ENCODE assay signal across 7 cellular contexts in genomic region chr4:10099521-10100325, GRCh38. TPM values are rescaled to one million over a fixed set of nuclear protein-coding genes. Genes with fewer than 3 reads are reported as not detected.
A peak's percentile ranks its signal among the peaks of the same experiment; 100 is the strongest.
DNase-seq lines count a peak whose midpoint lies in the region; ATAC-seq and TF ChIP-seq lines count a peak whose summit lies in the region.

No MANE protein-coding gene starts in this region.

- H3K56ac ChIP-seq in IMR-90 (ENCODE audit: extremely low read depth, insufficient read depth, low read length): no peak overlapping the region

- ATAC-seq in IMR-90 (ENCODE audit: low read depth): no peak
- ATAC-seq in activated CD8-positive, alpha-beta T cell treated with anti-CD3 and anti-CD28 coated beads, Interleukin-2, amount 10 ng/mL, durations not matched to agents 7 days and 5 days: peak; percentile 7
- no peak for ATAC-seq in stimulated activated effector memory CD8-positive, alpha-beta T cell treated with anti-CD3 and anti-CD28 coated beads, Interleukin-12 subunit alpha, Interleukin-12 subunit beta, amount 100 ng/mL, for 72 hours
- no peak for ATAC-seq in foreskin keratinocyte
- ATAC-seq in omental fat pad (ENCODE audit: low FRiP score): no peak

- H3K27ac ChIP-seq in IMR-90 (ENCODE audit: insufficient read depth, low read length) (0 out of 2 replicates have a peak overlapping the region, but pooled peaks have one; percentile 8), esophagus muscularis mucosa (replicated peaks in 1 of 4) (peak overlapping the region; percentile 93 to 98 (median 94)), foreskin keratinocyte (no peak overlapping the region), esophagus squamous epithelium (peak overlapping the region in 2 of 4 donors; percentile 86 to 89)

- peak overlapping the region; percentile 78 for H3K27ac Mint-ChIP-seq in activated CD8-positive, alpha-beta T cell treated with anti-CD3 and anti-CD28 coated beads, Interleukin-2, amount 10 ng/mL, durations not matched to agents 7 days and 5 days
- peak overlapping the region; percentile 96 for H3K27ac Mint-ChIP-seq in stimulated activated effector memory CD8-positive, alpha-beta T cell treated with anti-CD3 and anti-CD28 coated beads, Interleukin-12 subunit alpha, Interleukin-12 subunit beta, amount 100 ng/mL, for 72 hours

- no peaks in the 10 kb centered on the region for H3K27me3 Mint-ChIP-seq in activated CD8-positive, alpha-beta T cell treated with anti-CD3 and anti-CD28 coated beads, Interleukin-2, amount 10 ng/mL, durations not matched to agents 7 days and 5 days (ENCODE audit: low read depth)

- H3K4me3 ChIP-seq in IMR-90 (ENCODE audit: insufficient read depth, low read depth, low read length): no peak overlapping the region
- no peak overlapping the region for H3K4me3 ChIP-seq in esophagus muscularis mucosa
- no peak overlapping the region for H3K4me3 ChIP-seq in esophagus squamous epithelium

- no peak for TF ChIP-seq RAD21 in IMR-90 (IDR thresholded peaks at IDR 0.05; ENCODE audit: low read length)

- DNase-seq in IMR-90 (no peak), esophagus muscularis mucosa (ENCODE audit: extremely low spot score) (no peak), foreskin keratinocyte (no peak), omental fat pad (ENCODE audit: low spot score) (no peak), esophagus squamous epithelium (lab: John Stamatoyannopoulos, UW) (no peak)
- peak; percentile 46 for DNase-seq in activated CD8-positive, alpha-beta T cell treated with anti-CD3 and anti-CD28 coated beads, Interleukin-2, amount 10 ng/mL, durations not matched to agents 7 days and 5 days
- DNase-seq in stimulated activated effector memory CD8-positive, alpha-beta T cell treated with anti-CD3 and anti-CD28 coated beads, Interleukin-12 subunit alpha, Interleukin-12 subunit beta, amount 100 ng/mL, for 72 hours (ENCODE audit: low spot score in 2 of 2): no peak

- no peak overlapping the region for H3K4me2 ChIP-seq in IMR-90 (ENCODE audit: low read depth, low read length)

- no peak overlapping the region for H3K14ac ChIP-seq in IMR-90 (replicated peaks; ENCODE audit: low read depth, low read length)

- H4K5ac ChIP-seq in IMR-90 (ENCODE audit: low read depth, low read length): no peak overlapping the region

- no peak overlapping the region for H3K9ac ChIP-seq in IMR-90 (ENCODE audit: low read depth, low read length)

- no peak for TF ChIP-seq EP300 in esophagus muscularis mucosa (IDR thresholded peaks at IDR 0.05)

- TF ChIP-seq POLR2A in IMR-90 (IDR thresholded peaks at IDR 0.05; ENCODE audit: low read depth, low read length): no peak
- TF ChIP-seq POLR2A in esophagus muscularis mucosa (IDR thresholded peaks at IDR 0.05; ENCODE audit: low read depth): no peak
- no peak for TF ChIP-seq POLR2A in esophagus squamous epithelium (IDR thresholded peaks at IDR 0.05)

- TF ChIP-seq CTCF in IMR-90 (conservative IDR thresholded peaks at IDR 0.05; ENCODE audit: low read depth, low read length) (no peak), esophagus muscularis mucosa (IDR thresholded peaks at IDR 0.05) (no peak), foreskin keratinocyte (conservative IDR thresholded peaks at IDR 0.05) (no peak), omental fat pad (IDR thresholded peaks at IDR 0.05) (no peak), esophagus squamous epithelium (IDR thresholded peaks at IDR 0.05) (no peak)

- no peaks in the 10 kb centered on the region for H3K9me3 Mint-ChIP-seq in activated CD8-positive, alpha-beta T cell treated with anti-CD3 and anti-CD28 coated beads, Interleukin-2, amount 10 ng/mL, durations not matched to agents 7 days and 5 days (ENCODE audit: insufficient read depth)
- no peaks in the 10 kb centered on the region for H3K9me3 Mint-ChIP-seq in stimulated activated effector memory CD8-positive, alpha-beta T cell treated with anti-CD3 and anti-CD28 coated beads, Interleukin-12 subunit alpha, Interleukin-12 subunit beta, amount 100 ng/mL, for 72 hours

- H3K4ac ChIP-seq in IMR-90 (ENCODE audit: low read depth, low read length): no peak overlapping the region

- peaks cover 91% of the 10 kb centered on the region for H3K36me3 Mint-ChIP-seq in activated CD8-positive, alpha-beta T cell treated with anti-CD3 and anti-CD28 coated beads, Interleukin-2, amount 10 ng/mL, durations not matched to agents 7 days and 5 days (ENCODE audit: low read depth)
- peaks cover 100% of the 10 kb centered on the region for H3K36me3 Mint-ChIP-seq in stimulated activated effector memory CD8-positive, alpha-beta T cell treated with anti-CD3 and anti-CD28 coated beads, Interleukin-12 subunit alpha, Interleukin-12 subunit beta, amount 100 ng/mL, for 72 hours

- peaks cover 100% of the 10 kb centered on the region for H4K20me1 ChIP-seq in IMR-90 (ENCODE audit: insufficient read depth, low read length)

- H4K8ac ChIP-seq in IMR-90 (ENCODE audit: low read depth in 2 of 2, low read length in 2 of 2): no peak overlapping the region

- in situ Hi-C loops in IMR-90 (cut with MboI; ENCODE audit: low sequenced_read_pairs): loop anchor here (25.0 kb wide), 2 partner anchors 88 to 1662 kb away; partner anchors contain the start of genes ACOX3 and TRMT44

- H3K18ac ChIP-seq in IMR-90 (ENCODE audit: low read depth, low read length): no peak overlapping the region

- H3K9me3 ChIP-seq in IMR-90 (ENCODE audit: control insufficient read depth, insufficient read depth, low read length) (no peaks in the 10 kb centered on the region), esophagus muscularis mucosa (no peaks in the 10 kb centered on the region), esophagus squamous epithelium (no peaks in the 10 kb centered on the region)

- H3K4me3 Mint-ChIP-seq in activated CD8-positive, alpha-beta T cell treated with anti-CD3 and anti-CD28 coated beads, Interleukin-2, amount 10 ng/mL, durations not matched to agents 7 days and 5 days: peak overlapping the region; percentile 53
- H3K4me3 Mint-ChIP-seq in stimulated activated effector memory CD8-positive, alpha-beta T cell treated with anti-CD3 and anti-CD28 coated beads, Interleukin-12 subunit alpha, Interleukin-12 subunit beta, amount 100 ng/mL, for 72 hours: peak overlapping the region; percentile 83

- intact Hi-C loops in IMR-90 (cut with micrococcal nuclease): loop anchor here (5.0 kb wide), 1 partner anchor 52 kb away; no protein-coding TSS in a partner anchor
- intact Hi-C loops in esophagus muscularis mucosa (cut with DNase I): no loop called here
- intact Hi-C loops in esophagus squamous epithelium (cut with DNase I): no loop called here

- no TSS peak for BruUV-seq in IMR-90 (replicated peaks; lab: Mats Ljungman, UMichigan)

- H2BK120ac ChIP-seq in IMR-90 (ENCODE audit: low read depth, low read length): no peak overlapping the region

- H3K27me3 ChIP-seq in IMR-90 (ENCODE audit: control insufficient read depth, insufficient read depth, low read length): no peaks in the 10 kb centered on the region
- no peaks in the 10 kb centered on the region for H3K27me3 ChIP-seq in esophagus muscularis mucosa
- H3K27me3 ChIP-seq in foreskin keratinocyte: no peaks in the 10 kb centered on the region
- H3K27me3 ChIP-seq in esophagus squamous epithelium: no peaks in the 10 kb centered on the region

- H2AK5ac ChIP-seq in IMR-90 (ENCODE audit: low read depth, low read length): peak overlapping the region; percentile 15; the same call in 1 of the 2 replicates

- no peak overlapping the region for H3K23ac ChIP-seq in IMR-90 (ENCODE audit: low read depth, low read length)

- no peak overlapping the region for H2BK15ac ChIP-seq in IMR-90 (ENCODE audit: low read depth, low read length)

- no peak overlapping the region for H2BK5ac ChIP-seq in IMR-90 (ENCODE audit: low read depth, low read length, poor library complexity, severe bottlenecking)

- peaks cover 60% of the 10 kb centered on the region for H3K4me1 ChIP-seq in IMR-90 (ENCODE audit: control insufficient read depth, insufficient read depth, low read length)
- H3K4me1 ChIP-seq in esophagus muscularis mucosa: peaks cover 98 to 100% (median 100%) of the 10 kb centered on the region in 4 donors
- peaks cover 44% of the 10 kb centered on the region for H3K4me1 ChIP-seq in foreskin keratinocyte
- H3K4me1 ChIP-seq in esophagus squamous epithelium: peaks cover 78 to 100% (median 91%) of the 10 kb centered on the region in 3 donors

- H3K36me3 ChIP-seq in IMR-90 (ENCODE audit: control insufficient read depth, insufficient read depth, low read length) (peaks cover 85% of the 10 kb centered on the region), esophagus muscularis mucosa (peaks cover 6 to 86% (median 69%) of the 10 kb centered on the region in 4 donors), esophagus squamous epithelium (peaks cover 34 to 89% (median 34%) of the 10 kb centered on the region in 3 donors)

- no peak overlapping the region for H2BK20ac ChIP-seq in IMR-90 (ENCODE audit: low read depth, low read length)

- dilution Hi-C loops in IMR-90 (cut with HindIII; ENCODE audit: low sequenced_read_pairs, unreplicated experiment): no loop called here

- no peak overlapping the region for H4K91ac ChIP-seq in IMR-90 (ENCODE audit: insufficient read depth, low read depth, low read length)

- POLR2A ChIA-PET in IMR-90 (lab: Charles Lee; ENCODE audit: unreplicated experiment): interaction anchor here (0.5 kb wide), 1 partner anchor 17 kb away, joined by 3 read pairs; the partner anchor contains the start of gene WDR1
- POLR2A ChIA-PET in activated CD8-positive, alpha-beta T cell treated with anti-CD3 and anti-CD28 coated beads, Interleukin-2, amount 10 ng/mL, durations not matched to agents 7 days and 5 days (lab: Charles Lee): interaction anchor here (0.6 to 3.1 kb wide), 2 partner anchors 9 to 18 kb away, joined by 5 to 32 read pairs; partner anchors contain the start of gene WDR1

- H2AFZ ChIP-seq in IMR-90 (replicated peaks; ENCODE audit: low read length, poor library complexity): no peak overlapping the region

- 94% methylated on average over 13 of the region's 25 CpGs; no CpG with 5 or more reads in 1 of the 2 experiments for WGBS in IMR-90 (ENCODE audit: extremely low coverage in 2 of 2, insufficient read length in 1 of 2), 2 experiments
- 80% methylated on average over 17 of the region's 25 CpGs for WGBS in esophagus muscularis mucosa
- WGBS in esophagus squamous epithelium, 2 donors: 63 to 78% methylated on average over 9 of the region's 25 CpGs

- peak overlapping the region; percentile 29 for H2AK9ac ChIP-seq in IMR-90 (replicated peaks; ENCODE audit: low read depth, low read length, poor library complexity)

- H3K9me1 ChIP-seq in IMR-90 (ENCODE audit: insufficient read depth, low read length): peaks cover 58% of the 10 kb centered on the region

- CTCF ChIA-PET in IMR-90 (lab: Yijun Ruan, JAX): no interaction called here
- CTCF ChIA-PET in activated CD8-positive, alpha-beta T cell treated with anti-CD3 and anti-CD28 coated beads, Interleukin-2, amount 10 ng/mL, durations not matched to agents 7 days and 5 days (lab: Charles Lee): interaction anchor here (1.5 to 2.7 kb wide), 2 partner anchors 13 to 17 kb away, joined by 5 to 9 read pairs; partner anchors contain the start of gene WDR1

- peaks cover 96% of the 10 kb centered on the region for H3K4me1 Mint-ChIP-seq in activated CD8-positive, alpha-beta T cell treated with anti-CD3 and anti-CD28 coated beads, Interleukin-2, amount 10 ng/mL, durations not matched to agents 7 days and 5 days (ENCODE audit: low read depth)
- peaks cover 100% of the 10 kb centered on the region for H3K4me1 Mint-ChIP-seq in stimulated activated effector memory CD8-positive, alpha-beta T cell treated with anti-CD3 and anti-CD28 coated beads, Interleukin-12 subunit alpha, Interleukin-12 subunit beta, amount 100 ng/mL, for 72 hours

- H3K79me1 ChIP-seq in IMR-90 (ENCODE audit: low read depth in 1 of 2, low read length in 2 of 2): peaks cover 15 to 75% of the 10 kb centered on the region in 2 experiments

RNA-seq across cellular contexts. Expression of gene WDR1, which starts 16.9 kb away (rescaled TPM):
- total RNA-seq in IMR-90 (2012; rRNA removed) (782 and 992 TPM in 2 replicates), esophagus muscularis mucosa (100 to 1,000 TPM; 361 to 536 (median 485) TPM), foreskin keratinocyte (383 and 394 TPM in 2 replicates), omental fat pad (100 to 1,000 TPM; 114 to 219 (median 135) TPM), esophagus squamous epithelium (100 to 1,000 TPM; 131 to 203 (median 171) TPM)
- polyA plus RNA-seq in IMR-90 (2012; rRNA removed) (725 and 739 TPM in 2 replicates), foreskin keratinocyte (293 and 310 TPM in 2 replicates)
- 709 and 1,014 TPM in 2 replicates for polyA plus RNA-seq in IMR-90 (2012; cell fraction: cytosol; rRNA removed)
- 487 and 886 TPM in 2 replicates for polyA plus RNA-seq in IMR-90 (2012; cell fraction: nucleus; rRNA removed; ENCODE audit: low replicate concordance)
- 100 to 1,000 TPM; 516 to 550 TPM for total RNA-seq in activated CD8-positive, alpha-beta T cell treated with anti-CD3 and anti-CD28 coated beads, Interleukin-2, amount 10 ng/mL, durations not matched to agents 7 days and 5 days
